Comparison of ENCODE assay signal across 8 cellular contexts in the genomic region with DNA sequence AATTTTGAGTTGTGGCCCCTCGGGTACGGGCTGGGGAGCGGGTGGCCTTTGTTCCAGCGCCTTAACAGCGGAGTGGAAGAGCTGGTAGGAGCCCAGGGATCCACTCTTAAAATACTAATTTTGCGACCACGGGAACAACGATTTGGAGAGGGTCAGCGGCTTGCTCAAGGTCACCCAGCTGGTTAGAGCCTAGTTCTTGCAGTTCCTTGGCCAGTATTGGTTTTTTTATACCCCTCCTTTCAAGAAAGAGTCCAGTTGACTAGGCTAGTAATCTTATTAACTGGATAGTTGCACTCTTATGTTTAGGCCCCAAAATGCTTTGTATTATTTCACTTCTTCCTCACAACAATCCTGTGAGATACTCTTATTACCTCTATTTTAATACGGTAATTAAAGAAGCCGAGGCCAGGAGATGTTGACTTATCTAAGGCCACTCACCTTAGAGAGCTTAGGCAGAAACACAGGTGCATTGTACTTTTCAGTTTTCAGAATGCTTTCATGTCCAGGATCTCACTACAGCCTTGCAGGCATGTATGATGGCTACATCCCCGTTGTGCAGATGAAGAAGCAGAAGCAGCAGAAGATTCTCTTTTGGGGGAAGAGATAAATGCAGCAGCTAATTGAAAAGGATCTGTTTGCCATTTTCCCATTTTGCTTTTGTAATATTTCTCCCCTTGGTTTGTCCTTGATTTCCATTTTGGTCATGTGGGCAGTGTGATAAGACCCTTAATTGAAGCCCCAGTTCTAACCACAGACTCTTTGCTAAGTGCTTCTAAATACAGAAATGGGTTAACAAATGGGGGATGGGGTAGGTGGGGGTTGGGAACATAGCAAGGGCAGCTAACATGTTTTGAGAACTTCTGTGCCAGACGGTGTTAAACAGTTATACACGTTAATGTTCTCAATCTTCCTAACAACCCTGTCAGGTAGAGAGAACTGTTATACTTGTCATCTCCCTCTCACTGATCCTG. TPM values are rescaled to one million over a fixed set of nuclear protein-coding genes. Genes with fewer than 3 reads are reported as not detected.
A peak's percentile ranks its signal among the peaks of the same experiment; 100 is the strongest.
DNase-seq lines count a peak whose midpoint lies in the region; ATAC-seq and TF ChIP-seq lines count a peak whose summit lies in the region.

No MANE protein-coding gene starts in this region.

- H3K27me3 ChIP-seq in liver (ENCODE audit: control insufficient read depth in 4 of 4, insufficient read depth in 4 of 4, low read length in 3 of 4) (no peaks in the 10 kb centered on the region), tibial nerve (no peaks in the 10 kb centered on the region)

- CTCF ChIA-PET in HEK293 (lab: Yijun Ruan, JAX): interaction anchor here (0.6 to 4.0 kb wide), 6 partner anchors 12 to 137 kb away, joined by 3 to 19 read pairs (median 6); no protein-coding TSS in a partner anchor

- POLR2A ChIA-PET in HEK293 (lab: Yijun Ruan, JAX): interaction anchor here (0.7 to 1.3 kb wide), 4 partner anchors 9 to 113 kb away, joined by 3 to 4 read pairs (median 3); partner anchors contain the start of genes CCDC134 and CENPM

- peak overlapping the region; percentile 95 for H3K27ac ChIP-seq in 22Rv1
- H3K27ac ChIP-seq in HEK293 (ENCODE audit: extremely low read depth, low read depth, low read length): peak overlapping the region; percentile 87
- H3K27ac ChIP-seq in liver (ENCODE audit: low read depth in 1 of 2, low read length in 2 of 2): peak overlapping the region; percentile 97 to 98
- H3K27ac ChIP-seq in tibial nerve: peak overlapping the region; percentile 92 to 100 (median 98)

- no peak for DNase-seq in activated naive CD8-positive, alpha-beta T cell treated with anti-CD3 and anti-CD28 coated beads, Interleukin-2, amount 50 U/mL, for 24 hours
- DNase-seq in tibial nerve (ENCODE audit: low spot score in 2 of 2): no peak
- DNase-seq in GM20000 (ENCODE audit: low spot score): no peak

- no peaks in the 10 kb centered on the region for H3K27me3 Mint-ChIP-seq in activated naive CD8-positive, alpha-beta T cell treated with anti-CD3 and anti-CD28 coated beads, Interleukin-2, amount 50 U/mL, for 24 hours

- no peak for TF ChIP-seq POLR2A in tibial nerve (IDR thresholded peaks at IDR 0.05)

- H3K9me3 Mint-ChIP-seq in activated naive CD8-positive, alpha-beta T cell treated with anti-CD3 and anti-CD28 coated beads, Interleukin-2, amount 50 U/mL, for 24 hours: no peaks in the 10 kb centered on the region

- peaks cover 15% of the 10 kb centered on the region in 2 experiments for H3K36me3 ChIP-seq in HEK293 (ENCODE audit: control insufficient read depth in 2 of 2, insufficient read depth in 1 of 2, low read length in 2 of 2)
- peaks cover 0 to 14% (median 3%) of the 10 kb centered on the region in 4 donors for H3K36me3 ChIP-seq in liver (ENCODE audit: control insufficient read depth in 4 of 4, insufficient read depth in 3 of 4, low read depth in 1 of 4, low read length in 3 of 4)
- H3K36me3 ChIP-seq in tibial nerve: peaks cover 0 to 19% (median 0%) of the 10 kb centered on the region in 3 donors

- no peak for TF ChIP-seq EP300 in tibial nerve (IDR thresholded peaks at IDR 0.05)

- peak overlapping the region; percentile 89 for H3K27ac Mint-ChIP-seq in activated naive CD8-positive, alpha-beta T cell treated with anti-CD3 and anti-CD28 coated beads, Interleukin-2, amount 50 U/mL, for 24 hours

- no peak for ATAC-seq in activated naive CD8-positive, alpha-beta T cell treated with anti-CD3 and anti-CD28 coated beads, Interleukin-2, amount 50 U/mL, for 24 hours
- ATAC-seq in GM21619 (IDR thresholded peaks at IDR 0.05; ENCODE audit: unreplicated experiment) (no peak), HG03520 (IDR thresholded peaks at IDR 0.05; ENCODE audit: unreplicated experiment) (no peak)

- WGBS in liver: 7% methylated on average over 14 of the region's 14 CpGs
- WGBS in tibial nerve, 2 donors: 6% methylated on average over 14 of the region's 14 CpGs

- H3K4me1 ChIP-seq in HEK293 (ENCODE audit: control insufficient read depth, insufficient read depth, low read length) (peaks cover 3% of the 10 kb centered on the region; the same call in 1 of the 2 replicates), liver (ENCODE audit: control insufficient read depth in 4 of 4, insufficient read depth in 4 of 4, low read length in 3 of 4) (peaks cover 0 to 32% (median 10%) of the 10 kb centered on the region in 4 donors), tibial nerve (peaks cover 0 to 66% (median 26%) of the 10 kb centered on the region in 4 donors)

- H3K36me3 Mint-ChIP-seq in activated naive CD8-positive, alpha-beta T cell treated with anti-CD3 and anti-CD28 coated beads, Interleukin-2, amount 50 U/mL, for 24 hours (ENCODE audit: low read depth): peaks cover 46% of the 10 kb centered on the region

- peak overlapping the region; percentile 40 to 59 for H3K9ac ChIP-seq in liver (ENCODE audit: low read depth in 1 of 2, low read length in 2 of 2)

- no peak for TF ChIP-seq RAD21 in liver (IDR thresholded peaks at IDR 0.05)

- no peak for TF ChIP-seq CTCF in 22Rv1 (IDR thresholded peaks at IDR 0.05)
- TF ChIP-seq CTCF in HEK293 (tag by site-specific recombination; IDR thresholded peaks at IDR 0.05): no peak
- TF ChIP-seq CTCF in liver (IDR thresholded peaks at IDR 0.05; ENCODE audit: low read depth, low read length, missing input control): no peak
- TF ChIP-seq CTCF in tibial nerve (IDR thresholded peaks at IDR 0.05): no peak
- TF ChIP-seq CTCF in GM20000 (IDR thresholded peaks at IDR 0.05; ENCODE audit: extremely low read depth, missing control alignments): no peak

- H3K4me3 ChIP-seq in HEK293 (ENCODE audit: low read depth, low read length) (peak overlapping the region; percentile 96), liver (ENCODE audit: low read depth in 1 of 3, low read length in 3 of 3) (peak overlapping the region; percentile 66 to 94 (median 66)), tibial nerve (peak overlapping the region; percentile 69 to 99 (median 88))

- H3K9me3 ChIP-seq in HEK293 (ENCODE audit: control insufficient read depth, insufficient read depth, low read depth, low read length) (no peaks in the 10 kb centered on the region), liver (ENCODE audit: control insufficient read depth in 4 of 4, low read length in 3 of 4) (no peaks in the 10 kb centered on the region), tibial nerve (no peaks in the 10 kb centered on the region)

- peak overlapping the region; percentile 96 for H3K4me3 Mint-ChIP-seq in activated naive CD8-positive, alpha-beta T cell treated with anti-CD3 and anti-CD28 coated beads, Interleukin-2, amount 50 U/mL, for 24 hours

- peaks cover 66% of the 10 kb centered on the region for H3K4me1 Mint-ChIP-seq in activated naive CD8-positive, alpha-beta T cell treated with anti-CD3 and anti-CD28 coated beads, Interleukin-2, amount 50 U/mL, for 24 hours

TF ChIP-seq in HEK293, 187 proteins besides CTCF, POLR2A, EP300 and RAD21 (continues in another document):
- TF ChIP-seq ZNF747 (tag by site-specific recombination; IDR thresholded peaks at IDR 0.05) (no peak), HOXD13 (CRISPR knock-in tag; IDR thresholded peaks at IDR 0.05; ENCODE audit: borderline replicate concordance) (no peak), ZNF248 (tag by site-specific recombination; IDR thresholded peaks at IDR 0.05) (no peak), MYNN (tag by site-specific recombination; IDR thresholded peaks at IDR 0.05; ENCODE audit: borderline replicate concordance) (no peak), ZNF202 (tag by site-specific recombination; IDR thresholded peaks at IDR 0.05; ENCODE audit: borderline replicate concordance) (no peak), ZNF394 (tag by site-specific recombination; IDR thresholded peaks at IDR 0.05; ENCODE audit: borderline replicate concordance) (no peak), ZNF133 (tag by site-specific recombination; IDR thresholded peaks at IDR 0.05) (no peak)
- TF ChIP-seq, protein P1, sequence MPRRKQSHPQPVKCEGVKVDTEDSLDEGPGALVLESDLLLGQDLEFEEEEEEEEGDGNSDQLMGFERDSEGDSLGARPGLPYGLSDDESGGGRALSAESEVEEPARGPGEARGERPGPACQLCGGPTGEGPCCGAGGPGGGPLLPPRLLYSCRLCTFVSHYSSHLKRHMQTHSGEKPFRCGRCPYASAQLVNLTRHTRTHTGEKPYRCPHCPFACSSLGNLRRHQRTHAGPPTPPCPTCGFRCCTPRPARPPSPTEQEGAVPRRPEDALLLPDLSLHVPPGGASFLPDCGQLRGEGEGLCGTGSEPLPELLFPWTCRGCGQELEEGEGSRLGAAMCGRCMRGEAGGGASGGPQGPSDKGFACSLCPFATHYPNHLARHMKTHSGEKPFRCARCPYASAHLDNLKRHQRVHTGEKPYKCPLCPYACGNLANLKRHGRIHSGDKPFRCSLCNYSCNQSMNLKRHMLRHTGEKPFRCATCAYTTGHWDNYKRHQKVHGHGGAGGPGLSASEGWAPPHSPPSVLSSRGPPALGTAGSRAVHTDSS (tag by site-specific recombination; IDR thresholded peaks at IDR 0.05): no peak

TF ChIP-seq in liver, 16 proteins besides CTCF, POLR2A, EP300 and RAD21:
- TF ChIP-seq NR2F2 (IDR thresholded peaks at IDR 0.05): no peak

RNA-seq across cellular contexts. Expression of gene SREBF2, which starts 1.4 kb away (rescaled TPM):
- 10 to 100 TPM; 60.0 to 69.6 TPM for total RNA-seq in liver
- 10 to 100 TPM; 18.3 to 54.5 TPM for polyA plus RNA-seq in liver
- 100 to 1,000 TPM in 3 of 4 donors, 10 to 100 TPM in 1; 73.5 to 157 (median 129) TPM for total RNA-seq in tibial nerve

RNA-seq across cellular contexts. Expression of gene CCDC134, which starts 33.8 kb away (rescaled TPM):
- 10 to 100 TPM; 10.7 to 13.2 TPM for total RNA-seq in liver
- 1 to 10 TPM; 2.0 TPM for polyA plus RNA-seq in liver
- 1 to 10 TPM; 6.5 to 9.6 (median 8.2) TPM for total RNA-seq in tibial nerve
